1 cellular context compared by ENCODE assay signal in the genomic region with DNA sequence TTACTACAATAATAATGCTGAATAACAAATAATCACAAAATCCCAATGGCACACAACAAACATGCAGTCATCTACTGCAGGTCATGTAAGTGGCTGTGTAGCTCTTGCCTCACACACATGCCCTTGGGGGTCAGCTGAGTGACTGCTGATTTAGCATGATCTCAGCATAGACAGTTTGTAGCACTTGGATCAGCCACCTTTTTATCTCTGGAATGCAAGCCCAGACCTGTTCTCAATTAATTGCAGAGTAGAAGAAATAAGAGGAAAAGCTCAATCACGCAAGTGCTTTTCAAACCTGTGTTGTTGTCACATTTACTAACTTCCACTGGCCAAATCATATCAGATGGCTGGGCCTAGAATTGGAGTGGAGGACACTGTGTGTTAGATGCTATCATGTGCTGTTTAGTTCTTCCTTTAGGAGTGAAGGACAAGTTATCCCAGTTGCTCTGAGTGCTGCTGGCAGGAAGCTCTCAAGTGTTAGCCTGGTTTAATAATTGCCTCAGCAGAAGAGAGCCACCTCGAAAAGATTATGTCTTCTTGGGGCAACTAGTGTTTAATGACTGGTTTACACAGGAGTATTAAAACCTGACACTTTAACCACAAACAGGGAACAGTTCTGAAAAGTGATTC.
TF ChIP-seq lines count a peak whose summit lies in the region.

No MANE protein-coding gene starts in this region.

TF ChIP-seq in GM23338, 12 proteins besides CTCF, POLR2A, EP300 and RAD21 (continued from another document):
- TF ChIP-seq, protein P1, sequence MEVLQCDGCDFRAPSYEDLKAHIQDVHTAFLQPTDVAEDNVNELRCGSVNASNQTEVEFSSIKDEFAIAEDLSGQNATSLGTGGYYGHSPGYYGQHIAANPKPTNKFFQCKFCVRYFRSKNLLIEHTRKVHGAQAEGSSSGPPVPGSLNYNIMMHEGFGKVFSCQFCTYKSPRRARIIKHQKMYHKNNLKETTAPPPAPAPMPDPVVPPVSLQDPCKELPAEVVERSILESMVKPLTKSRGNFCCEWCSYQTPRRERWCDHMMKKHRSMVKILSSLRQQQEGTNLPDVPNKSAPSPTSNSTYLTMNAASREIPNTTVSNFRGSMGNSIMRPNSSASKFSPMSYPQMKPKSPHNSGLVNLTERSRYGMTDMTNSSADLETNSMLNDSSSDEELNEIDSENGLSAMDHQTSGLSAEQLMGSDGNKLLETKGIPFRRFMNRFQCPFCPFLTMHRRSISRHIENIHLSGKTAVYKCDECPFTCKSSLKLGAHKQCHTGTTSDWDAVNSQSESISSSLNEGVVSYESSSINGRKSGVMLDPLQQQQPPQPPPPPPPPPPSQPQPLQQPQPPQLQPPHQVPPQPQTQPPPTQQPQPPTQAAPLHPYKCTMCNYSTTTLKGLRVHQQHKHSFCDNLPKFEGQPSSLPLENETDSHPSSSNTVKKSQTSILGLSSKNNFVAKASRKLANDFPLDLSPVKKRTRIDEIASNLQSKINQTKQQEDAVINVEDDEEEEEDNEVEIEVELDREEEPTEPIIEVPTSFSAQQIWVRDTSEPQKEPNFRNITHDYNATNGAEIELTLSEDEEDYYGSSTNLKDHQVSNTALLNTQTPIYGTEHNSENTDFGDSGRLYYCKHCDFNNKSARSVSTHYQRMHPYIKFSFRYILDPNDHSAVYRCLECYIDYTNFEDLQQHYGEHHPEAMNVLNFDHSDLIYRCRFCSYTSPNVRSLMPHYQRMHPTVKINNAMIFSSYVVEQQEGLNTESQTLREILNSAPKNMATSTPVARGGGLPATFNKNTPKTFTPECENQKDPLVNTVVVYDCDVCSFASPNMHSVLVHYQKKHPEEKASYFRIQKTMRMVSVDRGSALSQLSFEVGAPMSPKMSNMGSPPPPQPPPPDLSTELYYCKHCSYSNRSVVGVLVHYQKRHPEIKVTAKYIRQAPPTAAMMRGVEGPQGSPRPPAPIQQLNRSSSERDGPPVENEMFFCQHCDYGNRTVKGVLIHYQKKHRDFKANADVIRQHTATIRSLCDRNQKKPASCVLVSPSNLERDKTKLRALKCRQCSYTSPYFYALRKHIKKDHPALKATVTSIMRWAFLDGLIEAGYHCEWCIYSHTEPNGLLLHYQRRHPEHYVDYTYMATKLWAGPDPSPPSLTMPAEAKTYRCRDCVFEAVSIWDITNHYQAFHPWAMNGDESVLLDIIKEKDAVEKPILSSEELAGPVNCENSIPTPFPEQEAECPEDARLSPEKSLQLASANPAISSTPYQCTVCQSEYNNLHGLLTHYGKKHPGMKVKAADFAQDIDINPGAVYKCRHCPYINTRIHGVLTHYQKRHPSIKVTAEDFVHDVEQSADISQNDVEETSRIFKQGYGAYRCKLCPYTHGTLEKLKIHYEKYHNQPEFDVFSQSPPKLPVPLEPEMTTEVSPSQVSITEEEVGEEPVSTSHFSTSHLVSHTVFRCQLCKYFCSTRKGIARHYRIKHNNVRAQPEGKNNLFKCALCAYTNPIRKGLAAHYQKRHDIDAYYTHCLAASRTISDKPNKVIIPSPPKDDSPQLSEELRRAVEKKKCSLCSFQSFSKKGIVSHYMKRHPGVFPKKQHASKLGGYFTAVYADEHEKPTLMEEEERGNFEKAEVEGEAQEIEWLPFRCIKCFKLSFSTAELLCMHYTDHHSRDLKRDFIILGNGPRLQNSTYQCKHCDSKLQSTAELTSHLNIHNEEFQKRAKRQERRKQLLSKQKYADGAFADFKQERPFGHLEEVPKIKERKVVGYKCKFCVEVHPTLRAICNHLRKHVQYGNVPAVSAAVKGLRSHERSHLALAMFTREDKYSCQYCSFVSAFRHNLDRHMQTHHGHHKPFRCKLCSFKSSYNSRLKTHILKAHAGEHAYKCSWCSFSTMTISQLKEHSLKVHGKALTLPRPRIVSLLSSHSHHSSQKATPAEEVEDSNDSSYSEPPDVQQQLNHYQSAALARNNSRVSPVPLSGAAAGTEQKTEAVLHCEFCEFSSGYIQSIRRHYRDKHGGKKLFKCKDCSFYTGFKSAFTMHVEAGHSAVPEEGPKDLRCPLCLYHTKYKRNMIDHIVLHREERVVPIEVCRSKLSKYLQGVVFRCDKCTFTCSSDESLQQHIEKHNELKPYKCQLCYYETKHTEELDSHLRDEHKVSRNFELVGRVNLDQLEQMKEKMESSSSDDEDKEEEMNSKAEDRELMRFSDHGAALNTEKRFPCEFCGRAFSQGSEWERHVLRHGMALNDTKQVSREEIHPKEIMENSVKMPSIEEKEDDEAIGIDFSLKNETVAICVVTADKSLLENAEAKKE (CRISPR knock-in tag; IDR thresholded peaks at IDR 0.05), result no peak
- no peak for TF ChIP-seq EZH2phosphoT487 (IDR thresholded peaks at IDR 0.05; ENCODE audit: unreplicated experiment)
- TF ChIP-seq STAT1 (IDR thresholded peaks at IDR 0.05; ENCODE audit: unreplicated experiment), result no peak
- TF ChIP-seq ZNF114 (CRISPR knock-in tag; IDR thresholded peaks at IDR 0.05), result no peak
- TF ChIP-seq POLR2AphosphoS5 (IDR thresholded peaks at IDR 0.05; ENCODE audit: low read depth), result no peak
- no peak for TF ChIP-seq NANOG (IDR thresholded peaks at IDR 0.05; ENCODE audit: borderline replicate concordance)
- no peak for TF ChIP-seq ETS1 (IDR thresholded peaks at IDR 0.05)
- TF ChIP-seq REST (IDR thresholded peaks at IDR 0.05; ENCODE audit: unreplicated experiment), result no peak
